Comparison of ENCODE assay signal across 1 cellular context in genomic region chr7:127792528-127793342, GRCh38.
TF ChIP-seq lines count a peak whose summit lies in the region.

No MANE protein-coding gene starts in this region.

TF ChIP-seq in SK-N-SH treated with all-trans-retinoic acid at 6 μM for 48 hours, 23 proteins besides CTCF, POLR2A, EP300 and RAD21 (continued from another document):
- TF ChIP-seq TSHZ2 (CRISPR knock-in tag; IDR thresholded peaks at IDR 0.05): no peak
- no peak for TF ChIP-seq CSDC2 (CRISPR knock-in tag; IDR thresholded peaks at IDR 0.05)
- TF ChIP-seq TOX (CRISPR knock-in tag; IDR thresholded peaks at IDR 0.05; ENCODE audit: borderline replicate concordance): no peak
- TF ChIP-seq ZNF70 (CRISPR knock-in tag; IDR thresholded peaks at IDR 0.05): no peak
- TF ChIP-seq ZNF8 (CRISPR knock-in tag; IDR thresholded peaks at IDR 0.05): no peak
- no peak for TF ChIP-seq PPARA (CRISPR knock-in tag; IDR thresholded peaks at IDR 0.05; ENCODE audit: borderline replicate concordance)
- no peak for TF ChIP-seq ZC3H10 (CRISPR knock-in tag; IDR thresholded peaks at IDR 0.05)
- no peak for TF ChIP-seq OSR1 (CRISPR knock-in tag; IDR thresholded peaks at IDR 0.05)
